ENCODE assay signal across 12 cellular contexts in genomic region chr6:113626470-113626869, GRCh38.
A peak's percentile ranks its signal among the peaks of the same experiment; 100 is the strongest.
DNase-seq lines count a peak whose midpoint lies in the region; ATAC-seq and TF ChIP-seq lines count a peak whose summit lies in the region.
"Had no signal": no experiment of that assay in that cellular context is flagged by ENCODE, and none has a peak within 500 bp of the region (broad histone marks: within the 10 kb centered on the region; RNA-seq: fewer than 3 reads in every experiment).

No MANE protein-coding gene starts in this region.

- DNase-seq in OCI-LY7 (ENCODE audit: low spot score), result peak; percentile 24
- DNase-seq in left ventricle myocardium superior, result no peak
- DNase-seq in LoVo (ENCODE audit: low spot score), result no peak
- no peak for DNase-seq in Kasumi-1 (lab: John Stamatoyannopoulos, UW)
- no peak for DNase-seq in SIG-M5 (lab: John Stamatoyannopoulos, UW)
- DNase-seq: activated gamma-delta T cell treated with Interleukin-2 at 50 U/mL for 16 hours; NCI-H1694; stimulated activated CD4-positive, alpha-beta T cell treated with anti-CD3 and anti-CD28 coated beads, Interleukin-4, amount 100 ng/mL, for 24 hours had no signal

- H3K27ac ChIP-seq in OCI-LY7 (ENCODE audit: low read depth, low read length, poor library complexity, severe bottlenecking), result no peak overlapping the region
- H3K27ac ChIP-seq: BLaER1 had no signal

- H3K9me2 ChIP-seq in OCI-LY7 (ENCODE audit: insufficient read depth, low read length), result no peaks in the 10 kb centered on the region

- no peaks in the 10 kb centered on the region for H3K36me3 ChIP-seq in OCI-LY7 (ENCODE audit: insufficient read depth, low read length)
- H3K36me3 ChIP-seq: BLaER1 had no signal

- intact Hi-C loops in OCI-LY7 (cut with micrococcal nuclease; ENCODE audit: unreplicated experiment) (no loop called here), left ventricle myocardium superior (cut with micrococcal nuclease) (no loop called here)

- H3K4me1 ChIP-seq in OCI-LY7 (ENCODE audit: insufficient read depth, low read length, poor library complexity, severe bottlenecking), result peaks cover 58% of the 10 kb centered on the region

- H3K9me3 ChIP-seq in OCI-LY7 (ENCODE audit: low read length), result no peaks in the 10 kb centered on the region; the same call in 1 of the 2 replicates
- H3K9me3 ChIP-seq: BLaER1 had no signal

- H3K4me3 ChIP-seq in OCI-LY7 (ENCODE audit: low read depth, low read length, poor library complexity, severe bottlenecking), result no peak overlapping the region
- H3K4me3 ChIP-seq: BLaER1 had no signal

- no peaks in the 10 kb centered on the region for H4K20me1 ChIP-seq in OCI-LY7 (ENCODE audit: insufficient read depth, low read length)
- H4K20me1 ChIP-seq: BLaER1 had no signal

- no peaks in the 10 kb centered on the region for H3K79me2 ChIP-seq in OCI-LY7 (ENCODE audit: insufficient read depth, low read depth, low read length)

- CTCF ChIA-PET in OCI-LY7 (lab: Charles Lee; ENCODE audit: unreplicated experiment), result no interaction called here

- ATAC-seq in GM18499 (IDR thresholded peaks at IDR 0.05; ENCODE audit: insufficient read depth, unreplicated experiment), result peak; percentile 26
- ATAC-seq in GM19468 (IDR thresholded peaks at IDR 0.05; ENCODE audit: extremely low read depth, unreplicated experiment), result peak; percentile 5
- ATAC-seq in HG02973 (IDR thresholded peaks at IDR 0.05; ENCODE audit: unreplicated experiment), result peak; percentile 22
- ATAC-seq in left ventricle myocardium superior, result no peak

- POLR2A ChIA-PET in OCI-LY7 (lab: Charles Lee), result interaction anchor here (0.9 to 1.9 kb wide), 5 partner anchors 7 to 29 kb away, joined by 3 to 10 read pairs (median 3); no protein-coding TSS in a partner anchor

- H3K4me2 ChIP-seq in OCI-LY7 (ENCODE audit: low read length), result peak overlapping the region; percentile 14; the same call in 1 of the 2 replicates
- H3K4me2 ChIP-seq: BLaER1 had no signal

- peak overlapping the region; percentile 62; the same call in 1 of the 2 replicates for H2AFZ ChIP-seq in OCI-LY7 (ENCODE audit: low read length)

- TF ChIP-seq CTCF in OCI-LY7 (conservative IDR thresholded peaks at IDR 0.05; ENCODE audit: low read length), result no peak; the same call in 1 of the 2 replicates

- no TSS peak for BruUV-seq in OCI-LY7 (replicated peaks; lab: Mats Ljungman, UMichigan)
